In genomic region chr19:12665646-12666304, GRCh38 we compare ENCODE assay signal across 9 cellular contexts. TPM values are rescaled to one million over a fixed set of nuclear protein-coding genes. Genes with fewer than 3 reads are reported as not detected.
DNase-seq lines count a peak whose midpoint lies in the region; ATAC-seq and TF ChIP-seq lines count a peak whose summit lies in the region.
"Had no signal": no experiment of that assay in that cellular context is flagged by ENCODE, and none has a peak within 500 bp of the region (broad histone marks: within the 10 kb centered on the region; RNA-seq: fewer than 3 reads in every experiment).

No MANE protein-coding gene starts in this region.

- no peak for ATAC-seq in HG03439 (IDR thresholded peaks at IDR 0.05; ENCODE audit: unreplicated experiment)
- ATAC-seq in GM18517 (IDR thresholded peaks at IDR 0.05; ENCODE audit: unreplicated experiment): no peak
- no peak for ATAC-seq in HG03108 (IDR thresholded peaks at IDR 0.05; ENCODE audit: unreplicated experiment)

- DNase-seq in BE2C (no peak), LNCaP clone FGC (ENCODE audit: low read depth) (no peak), breast epithelium (ENCODE audit: low spot score in 2 of 2) (no peak), OCI-M1 (lab: John Stamatoyannopoulos, UW) (no peak)

- H3K4me1 ChIP-seq in BE2C (no peaks in the 10 kb centered on the region), breast epithelium (peaks cover 13 to 22% of the 10 kb centered on the region in 2 donors), mucosa of rectum (ENCODE audit: control insufficient read depth in 2 of 2, insufficient read depth in 2 of 2, low read length in 2 of 2) (peaks cover 34 to 37% of the 10 kb centered on the region in 2 donors)

- H3K36me3 ChIP-seq in BE2C (peaks cover 12% of the 10 kb centered on the region; the same call in 1 of the 2 replicates), breast epithelium (no peaks in the 10 kb centered on the region), mucosa of rectum (ENCODE audit: control insufficient read depth in 2 of 2, insufficient read depth in 2 of 2, low read length in 2 of 2) (peaks cover 15 to 30% of the 10 kb centered on the region in 2 donors)

- H3K4me3 ChIP-seq in BE2C (ENCODE audit: low read depth, low read length): peak overlapping the region; percentile 89
- peak overlapping the region; percentile 98 for H3K4me3 ChIP-seq in LNCaP clone FGC (ENCODE audit: low read depth, low read length)
- peak overlapping the region; percentile 62 to 89 (median 89) for H3K4me3 ChIP-seq in breast epithelium
- peak overlapping the region; percentile 87 to 91 for H3K4me3 ChIP-seq in mucosa of rectum (ENCODE audit: low read length in 2 of 2)

- no peak for TF ChIP-seq POLR2A in breast epithelium (IDR thresholded peaks at IDR 0.05)

- intact Hi-C loops in breast epithelium (cut with DNase I; ENCODE audit: low total_unique reads): loop anchor here (2.0 kb wide), 1 partner anchor 75 kb away; no protein-coding TSS in a partner anchor

- H3K27me3 ChIP-seq in BE2C (no peaks in the 10 kb centered on the region), breast epithelium (no peaks in the 10 kb centered on the region), mucosa of rectum (ENCODE audit: control insufficient read depth in 2 of 2, insufficient read depth in 2 of 2, low read length in 2 of 2) (no peaks in the 10 kb centered on the region)

- H3K9ac ChIP-seq in mucosa of rectum (ENCODE audit: low read depth in 1 of 2, low read length in 2 of 2): peak overlapping the region; percentile 73 to 81

- no peaks in the 10 kb centered on the region for H3K9me3 ChIP-seq in BE2C
- no peaks in the 10 kb centered on the region for H3K9me3 ChIP-seq in breast epithelium
- no peaks in the 10 kb centered on the region for H3K9me3 ChIP-seq in mucosa of rectum (ENCODE audit: control insufficient read depth in 2 of 2, low read length in 2 of 2)

- peak overlapping the region in 1 of 2 donors; percentile 56 for H3K27ac ChIP-seq in breast epithelium
- peak overlapping the region in 1 of 2 donors; percentile 64 for H3K27ac ChIP-seq in mucosa of rectum (ENCODE audit: low read depth in 2 of 2, low read length in 2 of 2)

- TF ChIP-seq CTCF in BE2C (IDR thresholded peaks at IDR 0.05; ENCODE audit: low read depth, low read length) (no peak), LNCaP clone FGC (IDR thresholded peaks at IDR 0.05; ENCODE audit: control insufficient read depth, extremely low read depth, insufficient read depth) (no peak), breast epithelium (IDR thresholded peaks at IDR 0.05) (no peak)

RNA-seq across cellular contexts. Expression of gene MAN2B1, which starts 0.8 kb away (rescaled TPM):
- 13.6 TPM for polyA plus RNA-seq in BE2C (2012; ENCODE audit: insufficient read depth, insufficient read length, low read depth)
- total RNA-seq in breast epithelium: 100 to 1,000 TPM in 1 of 3 donors, 10 to 100 TPM in 2; 45.6 to 118 (median 49.0) TPM

RNA-seq across cellular contexts. Expression of gene WDR83, which starts 0.8 kb away (rescaled TPM):
- 115 TPM for polyA plus RNA-seq in BE2C (2012; ENCODE audit: insufficient read depth, insufficient read length, low read depth)
- total RNA-seq in breast epithelium: 10 to 100 TPM in 2 of 3 donors, 1 to 10 TPM in 1; 8.2 to 13.8 (median 10.2) TPM

RNA-seq across cellular contexts. Expression of gene DHPS, which starts 15.9 kb away (rescaled TPM):
- 397 TPM for polyA plus RNA-seq in BE2C (2012; ENCODE audit: insufficient read depth, insufficient read length, low read depth)
- total RNA-seq in breast epithelium: 100 to 1,000 TPM in 1 of 3 donors, 10 to 100 TPM in 2; 86.6 to 117 (median 91.4) TPM

RNA-seq across cellular contexts. Expression of gene GNG14, which starts 22.0 kb away (rescaled TPM):
- not detected for polyA plus RNA-seq in BE2C (2012; ENCODE audit: insufficient read depth, insufficient read length, low read depth)
- not detected for total RNA-seq in breast epithelium
- total RNA-seq: renal cortical epithelial cell had no signal

RNA-seq across cellular contexts. Expression of gene FBXW9, which starts 30.7 kb away (rescaled TPM):
- 15.0 TPM for polyA plus RNA-seq in BE2C (2012; ENCODE audit: insufficient read depth, insufficient read length, low read depth)
- 10 to 100 TPM in 1 of 3 donors, 1 to 10 TPM in 2; 4.8 to 13.8 (median 8.5) TPM for total RNA-seq in breast epithelium
